Comparison of ENCODE assay signal across 24 cellular contexts in the genomic region with DNA sequence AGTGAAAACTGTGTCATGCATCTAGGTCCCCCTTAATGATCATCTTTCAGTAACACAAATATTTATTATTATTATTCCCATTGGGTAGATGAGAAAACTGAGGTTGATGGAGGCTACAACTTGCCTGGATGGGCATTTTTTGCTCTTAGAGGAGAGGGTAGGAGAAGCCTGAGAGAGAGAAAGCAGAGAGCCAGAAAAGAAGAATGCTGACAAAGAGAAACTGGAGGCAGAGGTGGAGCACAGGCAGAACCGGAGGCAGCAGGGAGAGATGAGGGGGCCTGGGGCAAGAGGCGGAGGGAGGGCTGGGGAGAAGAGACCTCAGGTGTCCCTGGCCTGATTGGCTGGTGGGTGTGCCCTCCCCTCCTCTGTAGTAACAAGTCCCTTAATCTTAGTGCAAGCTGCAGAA. TPM values are rescaled to one million over a fixed set of nuclear protein-coding genes. Genes with fewer than 3 reads are reported as not detected.
DNase-seq lines count a peak whose midpoint lies in the region; TF ChIP-seq lines count a peak whose summit lies in the region.
"Had no signal": no experiment of that assay in that cellular context is flagged by ENCODE, and none has a peak within 500 bp of the region (broad histone marks: within the 10 kb centered on the region; RNA-seq: fewer than 3 reads in every experiment).

No MANE protein-coding gene starts in this region.

- peaks cover 8% of the 10 kb centered on the region; the same call in 1 of the 2 replicates for H3K36me3 ChIP-seq in HUES6 (ENCODE audit: control insufficient read depth, insufficient read depth, low read length)
- peaks cover 7% of the 10 kb centered on the region for H3K36me3 ChIP-seq in endodermal cell (ENCODE audit: control insufficient read depth, insufficient read depth, low read length)
- H3K36me3 ChIP-seq in tibial artery: no peaks in the 10 kb centered on the region
- H3K36me3 ChIP-seq: transverse colon had no signal

- H3K27ac Mint-ChIP-seq in Calu3 (ENCODE audit: unreplicated experiment): peak overlapping the region; percentile 98
- peak overlapping the region; percentile 82 for H3K27ac Mint-ChIP-seq in endodermal cell
- H3K27ac Mint-ChIP-seq in nephron progenitor cell: peak overlapping the region; percentile 31
- H3K27ac Mint-ChIP-seq: activated CD4-positive, alpha-beta memory T cell treated with anti-CD3 and anti-CD28 coated beads for 36 hours; activated naive CD8-positive, alpha-beta T cell treated with anti-CD3 and anti-CD28 coated beads, Interleukin-2, amount 10 ng/mL, durations not matched to agents 7 days and 5 days; stimulated activated naive CD8-positive, alpha-beta T cell treated with anti-CD3 and anti-CD28 coated beads, Interleukin-15, Interleukin-2, amounts not matched to agents 100 ng/mL and 50 ng/mL, for 24 hours had no signal

- H3K9me3 Mint-ChIP-seq in Calu3 (ENCODE audit: low read depth, unreplicated experiment) (no peaks in the 10 kb centered on the region), endodermal cell (no peaks in the 10 kb centered on the region), nephron progenitor cell (no peaks in the 10 kb centered on the region)
- H3K9me3 Mint-ChIP-seq: activated CD4-positive, alpha-beta memory T cell treated with anti-CD3 and anti-CD28 coated beads for 36 hours; activated naive CD8-positive, alpha-beta T cell treated with anti-CD3 and anti-CD28 coated beads, Interleukin-2, amount 10 ng/mL, durations not matched to agents 7 days and 5 days; stimulated activated naive CD8-positive, alpha-beta T cell treated with anti-CD3 and anti-CD28 coated beads, Interleukin-15, Interleukin-2, amounts not matched to agents 100 ng/mL and 50 ng/mL, for 24 hours had no signal

- H3K4me1 ChIP-seq in HUES6 (ENCODE audit: control insufficient read depth, insufficient read depth, low read length) (peaks cover 77% of the 10 kb centered on the region), endodermal cell (ENCODE audit: control insufficient read depth, insufficient read depth, low read length) (peaks cover 35% of the 10 kb centered on the region), tibial artery (peaks cover 0 to 31% (median 14%) of the 10 kb centered on the region in 4 donors)

- peaks cover 2% of the 10 kb centered on the region; the same call in 1 of the 2 replicates for H3K27me3 ChIP-seq in HUES6 (ENCODE audit: control insufficient read depth, insufficient read depth, low read length)
- H3K27me3 ChIP-seq in endodermal cell (ENCODE audit: control insufficient read depth, insufficient read depth, low read length, poor library complexity, severe bottlenecking): no peaks in the 10 kb centered on the region
- peaks cover 0 to 84% of the 10 kb centered on the region in 2 donors for H3K27me3 ChIP-seq in tibial artery

- H3K4me3 Mint-ChIP-seq in Calu3 (ENCODE audit: low read depth, unreplicated experiment) (no peak overlapping the region), endodermal cell (peak overlapping the region; percentile 64), nephron progenitor cell (peak overlapping the region; percentile 50)
- H3K4me3 Mint-ChIP-seq: activated CD4-positive, alpha-beta memory T cell treated with anti-CD3 and anti-CD28 coated beads for 36 hours; activated naive CD8-positive, alpha-beta T cell treated with anti-CD3 and anti-CD28 coated beads, Interleukin-2, amount 10 ng/mL, durations not matched to agents 7 days and 5 days; stimulated activated naive CD8-positive, alpha-beta T cell treated with anti-CD3 and anti-CD28 coated beads, Interleukin-15, Interleukin-2, amounts not matched to agents 100 ng/mL and 50 ng/mL, for 24 hours had no signal

- no peak for TF ChIP-seq CTCF in Calu3 (IDR thresholded peaks at IDR 0.05; ENCODE audit: unreplicated experiment)
- no peak for TF ChIP-seq CTCF in endodermal cell (conservative IDR thresholded peaks at IDR 0.05)
- TF ChIP-seq CTCF in nephron progenitor cell (IDR thresholded peaks at IDR 0.05): no peak
- no peak for TF ChIP-seq CTCF in tibial artery (IDR thresholded peaks at IDR 0.05)

- intact Hi-C loops in Calu3 (cut with micrococcal nuclease; ENCODE audit: unreplicated experiment) (no loop called here), tibial artery (cut with DNase I; ENCODE audit: low total_unique reads) (no loop called here)

- peaks cover 56% of the 10 kb centered on the region for H3K4me1 Mint-ChIP-seq in Calu3 (ENCODE audit: low read depth, unreplicated experiment)
- peaks cover 55% of the 10 kb centered on the region for H3K4me1 Mint-ChIP-seq in endodermal cell
- peaks cover 88% of the 10 kb centered on the region for H3K4me1 Mint-ChIP-seq in nephron progenitor cell

- BruUV-seq in Calu3 (replicated peaks; lab: Mats Ljungman, UMichigan): no TSS peak

- no peak for DNase-seq in Calu3
- DNase-seq in endodermal cell: peak; percentile 90
- DNase-seq in nephron progenitor cell: peak; percentile 36
- DNase-seq in tibial artery: no peak
- no peak for DNase-seq in DMS 273 treated with DMSO at 0.1 percent for 48 hours (lab: John Stamatoyannopoulos, UW)
- DNase-seq in retina: no peak
- DNase-seq in COLO829 (ENCODE audit: low spot score): no peak
- DNase-seq: activated CD4-positive, alpha-beta memory T cell treated with anti-CD3 and anti-CD28 coated beads for 36 hours; activated effector memory CD4-positive, alpha-beta T cell treated with Interleukin-2 at 50 U/mL for 16 hours; activated naive CD8-positive, alpha-beta T cell treated with anti-CD3 and anti-CD28 coated beads, Interleukin-2, amount 10 ng/mL, durations not matched to agents 7 days and 5 days; EL; head of caudate nucleus; left ventricle myocardium superior; MM.1S; NCI-H1436 treated with DMSO at 0.1 percent for 48 hours; NCI-H524 treated with DMSO at 0.1 percent for 48 hours; occipital lobe; stimulated activated CD4-positive, alpha-beta T cell treated with anti-CD3 and anti-CD28 coated beads, Interleukin-4, amount 100 ng/mL, for 24 hours; T1000; transverse colon had no signal

- peak overlapping the region; percentile 87 for H3K9ac ChIP-seq in HUES6 (ENCODE audit: low read length)
- H3K9ac ChIP-seq in endodermal cell (ENCODE audit: extremely low read depth, low read length, poor library complexity, severe bottlenecking): no peak overlapping the region

- 17 to 60% methylated on average over 1 to 2 of the region's 2 CpGs for WGBS in endodermal cell (ENCODE audit: insufficient coverage in 1 of 2, insufficient read length in 1 of 2), 2 experiments

- H3K27me3 Mint-ChIP-seq in Calu3 (ENCODE audit: unreplicated experiment) (peaks cover 41% of the 10 kb centered on the region), endodermal cell (ENCODE audit: insufficient read depth) (no peaks in the 10 kb centered on the region), nephron progenitor cell (ENCODE audit: low read depth, poor library complexity) (peaks cover 25% of the 10 kb centered on the region)

- peak overlapping the region; percentile 55 for H3K4me3 ChIP-seq in HUES6 (ENCODE audit: low read depth, low read length)
- H3K4me3 ChIP-seq in endodermal cell (ENCODE audit: low read length): no peak overlapping the region
- H3K4me3 ChIP-seq in tibial artery: no peak overlapping the region
- H3K4me3 ChIP-seq: transverse colon had no signal

- H3K36me3 Mint-ChIP-seq in Calu3 (ENCODE audit: insufficient read depth, unreplicated experiment) (peaks cover 52% of the 10 kb centered on the region), endodermal cell (ENCODE audit: low read depth) (peaks cover 13% of the 10 kb centered on the region), nephron progenitor cell (ENCODE audit: low read depth) (no peaks in the 10 kb centered on the region)
- H3K36me3 Mint-ChIP-seq: activated CD4-positive, alpha-beta memory T cell treated with anti-CD3 and anti-CD28 coated beads for 36 hours; activated naive CD8-positive, alpha-beta T cell treated with anti-CD3 and anti-CD28 coated beads, Interleukin-2, amount 10 ng/mL, durations not matched to agents 7 days and 5 days had no signal

- peak overlapping the region; percentile 78; the same call in 1 of the 2 replicates for H3K27ac ChIP-seq in HUES6 (ENCODE audit: low read depth, low read length)
- H3K27ac ChIP-seq in endodermal cell (ENCODE audit: low read depth, low read length): peak overlapping the region; percentile 83
- H3K27ac ChIP-seq in tibial artery: no peak overlapping the region
- H3K27ac ChIP-seq: transverse colon had no signal

- CTCF ChIA-PET in Calu3 (lab: Charles Lee): no interaction called here

- H3K9me3 ChIP-seq in HUES6 (ENCODE audit: control insufficient read depth, insufficient read depth, low read depth, low read length) (no peaks in the 10 kb centered on the region), endodermal cell (ENCODE audit: control insufficient read depth, low read length) (no peaks in the 10 kb centered on the region), tibial artery (no peaks in the 10 kb centered on the region)
- H3K9me3 ChIP-seq: transverse colon had no signal

RNA-seq across cellular contexts. Expression of gene BLACAT1, which starts 4.1 kb away (rescaled TPM):
- total RNA-seq in Calu3 (2022) (14.2 TPM in 2 replicates), endodermal cell (1 to 10 TPM; 7.4 to 7.6 TPM)
- 9.3 TPM for polyA plus RNA-seq in endodermal cell (2013, experiment 1 of 2)
- 9.8 TPM for polyA plus RNA-seq in endodermal cell (2013, experiment 2 of 2)
- total RNA-seq: left ventricle myocardium superior, Right ventricle myocardium inferior had no signal

RNA-seq across cellular contexts. Expression of gene LEMD1, which starts 29.9 kb away (rescaled TPM):
- total RNA-seq in Calu3 (2022) (15.3 and 17.2 TPM in 2 replicates), endodermal cell (10 to 100 TPM; 13.5 to 16.7 TPM)
- polyA plus RNA-seq in endodermal cell (2013, experiment 1 of 2): 20.5 TPM
- 20.2 TPM for polyA plus RNA-seq in endodermal cell (2013, experiment 2 of 2)
- total RNA-seq: left ventricle myocardium superior, Right ventricle myocardium inferior, transverse colon had no signal
- polyA plus RNA-seq: BJ had no signal

RNA-seq across cellular contexts. Expression of gene CDK18, which starts 52.7 kb away (rescaled TPM):
- total RNA-seq in Calu3 (2022) (42.1 and 44.0 TPM in 2 replicates), endodermal cell (10 to 100 TPM; 58.1 to 88.7 TPM)
- 24.4 TPM for polyA plus RNA-seq in endodermal cell (2013, experiment 1 of 2)
- polyA plus RNA-seq in endodermal cell (2013, experiment 2 of 2): 22.7 TPM

Comparison
In these comparisons a context has a peak if more than half of its experiments do, and no peak if none do; other contexts are left out.
1. DNase-seq: peak in endodermal cell (single experiment) and nephron progenitor cell (single experiment); none in Calu3 (single experiment), tibial artery (0 of 2), DMS 273 treated with DMSO at 0.1 percent for 48 hours (single experiment), retina (single experiment) and COLO829 (single experiment).
2. H3K27ac Mint-ChIP-seq: peak in every context shown above with its lines; median percentile 98 in Calu3; 82 in endodermal cell; 31 in nephron progenitor cell.
3. H3K27ac ChIP-seq: peak in HUES6 (single experiment) and endodermal cell (single experiment); none in tibial artery (0 of 2).